Comparison of ENCODE assay signal across 14 cellular contexts in genomic region chr5:172109749-172110148, GRCh38.
DNase-seq lines count a peak whose midpoint lies in the region; ATAC-seq lines count a peak whose summit lies in the region.
"Had no signal": no experiment of that assay in that cellular context is flagged by ENCODE, and none has a peak within 500 bp of the region (broad histone marks: within the 10 kb centered on the region; RNA-seq: fewer than 3 reads in every experiment).

No MANE protein-coding gene starts in this region.

- no peak overlapping the region for H3K27ac ChIP-seq in mesenchymal stem cell (ENCODE audit: low read length, poor library complexity, severe bottlenecking)
- H3K27ac ChIP-seq: uterus had no signal

- H3K4me2 ChIP-seq in mesenchymal stem cell (ENCODE audit: low read length, poor library complexity, severe bottlenecking) = no peak overlapping the region

- H3K4me3 ChIP-seq in mesenchymal stem cell (ENCODE audit: insufficient read depth in 1 of 2, low read depth in 1 of 2, low read length in 2 of 2) = no peak overlapping the region
- H3K4me3 ChIP-seq: lung, Peyer's patch, uterus had no signal

- H3K27ac Mint-ChIP-seq in activated CD4-positive, alpha-beta memory T cell treated with anti-CD3 and anti-CD28 coated beads, Interleukin-2, amount 10 ng/mL, durations not matched to agents 7 days and 5 days = peak overlapping the region; percentile 99

- intact Hi-C loops in sciatic nerve (cut with DNase I) = loop anchor here (5.0 to 10.0 kb wide), 2 partner anchors 78 to 175 kb away; partner anchors contain the start of genes STK10 and UBTD2

- H2AK5ac ChIP-seq in mesenchymal stem cell (ENCODE audit: low read length, severe bottlenecking) = peak overlapping the region; percentile 12

- no peak overlapping the region for H3K4ac ChIP-seq in mesenchymal stem cell (ENCODE audit: low read depth in 1 of 2, low read length in 2 of 2)

- no peaks in the 10 kb centered on the region for H3K9me3 Mint-ChIP-seq in activated CD4-positive, alpha-beta memory T cell treated with anti-CD3 and anti-CD28 coated beads, Interleukin-2, amount 10 ng/mL, durations not matched to agents 7 days and 5 days

- H2BK5ac ChIP-seq in mesenchymal stem cell (ENCODE audit: low read depth, low read length, poor library complexity, severe bottlenecking) = no peak overlapping the region

- no peak overlapping the region for H3K18ac ChIP-seq in mesenchymal stem cell (ENCODE audit: low read depth in 1 of 2, low read length in 2 of 2)

- H2BK12ac ChIP-seq in mesenchymal stem cell (ENCODE audit: low read length in 2 of 2) = peak overlapping the region in 1 of 2 experiments; percentile 9

- H3K4me1 Mint-ChIP-seq in activated CD4-positive, alpha-beta memory T cell treated with anti-CD3 and anti-CD28 coated beads, Interleukin-2, amount 10 ng/mL, durations not matched to agents 7 days and 5 days = peaks cover 80% of the 10 kb centered on the region

- H2BK15ac ChIP-seq in mesenchymal stem cell (ENCODE audit: low read depth, poor library complexity, severe bottlenecking) = no peak overlapping the region

- peaks cover 13% of the 10 kb centered on the region for H3K79me1 ChIP-seq in mesenchymal stem cell (replicated peaks; ENCODE audit: low read length, poor library complexity, severe bottlenecking)

- H3K36me3 ChIP-seq in mesenchymal stem cell (ENCODE audit: control insufficient read depth in 1 of 2, insufficient read depth in 2 of 2, low read depth in 1 of 2, low read length in 2 of 2) = peaks cover 21 to 30% of the 10 kb centered on the region in 2 experiments
- H3K36me3 ChIP-seq: uterus had no signal

- CTCF ChIA-PET in activated CD4-positive, alpha-beta memory T cell treated with anti-CD3 and anti-CD28 coated beads, Interleukin-2, amount 10 ng/mL, durations not matched to agents 7 days and 5 days (lab: Charles Lee) = interaction anchor here (0.9 to 10.7 kb wide), 4 partner anchors 65 to 184 kb away, joined by 4 to 135 read pairs (median 21); partner anchors contain the start of gene STK10

- POLR2A ChIA-PET in activated CD4-positive, alpha-beta memory T cell treated with anti-CD3 and anti-CD28 coated beads, Interleukin-2, amount 10 ng/mL, durations not matched to agents 7 days and 5 days (lab: Charles Lee) = interaction anchor here (28.3 kb wide), 1 partner anchor 71 kb away, joined by 905 read pairs; the partner anchor contains the start of gene STK10

- H3K36me3 Mint-ChIP-seq in activated CD4-positive, alpha-beta memory T cell treated with anti-CD3 and anti-CD28 coated beads, Interleukin-2, amount 10 ng/mL, durations not matched to agents 7 days and 5 days (ENCODE audit: low read depth) = peaks cover 77% of the 10 kb centered on the region

- 79% methylated on average over 8 of the region's 8 CpGs for WGBS in mesenchymal stem cell

- peaks cover 33% of the 10 kb centered on the region for H3K4me1 ChIP-seq in mesenchymal stem cell (ENCODE audit: control insufficient read depth, insufficient read depth, low read depth, low read length)
- H3K4me1 ChIP-seq: uterus had no signal

- no peaks in the 10 kb centered on the region for H3K9me3 ChIP-seq in mesenchymal stem cell (ENCODE audit: control insufficient read depth, low read length)
- H3K9me3 ChIP-seq: Peyer's patch, uterus had no signal

- H3K23ac ChIP-seq in mesenchymal stem cell (ENCODE audit: low read length in 2 of 2) = no peak overlapping the region

- H3K27me3 Mint-ChIP-seq in activated CD4-positive, alpha-beta memory T cell treated with anti-CD3 and anti-CD28 coated beads, Interleukin-2, amount 10 ng/mL, durations not matched to agents 7 days and 5 days = no peaks in the 10 kb centered on the region

- peak; percentile 40 for DNase-seq in stimulated activated CD4-positive, alpha-beta T cell treated with anti-CD3 and anti-CD28 coated beads, Interleukin-1b, Interleukin-23, amount 100 ng/mL, for 48 hours
- DNase-seq in stimulated activated CD4-positive, alpha-beta T cell treated with anti-CD3 and anti-CD28 coated beads, Interleukin-4, amount 100 ng/mL, for 4 hours = no peak
- no peak for DNase-seq in activated CD4-positive, alpha-beta memory T cell treated with anti-CD3 and anti-CD28 coated beads, Interleukin-2, amount 10 ng/mL, durations not matched to agents 7 days and 5 days
- DNase-seq in mesenchymal stem cell (no peak), sciatic nerve (ENCODE audit: low spot score) (no peak), NCI-H446 (lab: John Stamatoyannopoulos, UW) (no peak), T1000 (lab: John Stamatoyannopoulos, UW) (no peak)
- DNase-seq: anterior cingulate cortex, NCI-H1417, NCI-H524 treated with DMSO at 0.1 percent for 48 hours, Peyer's patch, uterus had no signal

- peak overlapping the region; percentile 39 for H3K4me3 Mint-ChIP-seq in activated CD4-positive, alpha-beta memory T cell treated with anti-CD3 and anti-CD28 coated beads, Interleukin-2, amount 10 ng/mL, durations not matched to agents 7 days and 5 days

- H3K27me3 ChIP-seq in mesenchymal stem cell (ENCODE audit: control insufficient read depth in 1 of 2, insufficient read depth in 1 of 2, low read length in 2 of 2) = no peaks in the 10 kb centered on the region
- H3K27me3 ChIP-seq: Peyer's patch, uterus had no signal

- ATAC-seq in sciatic nerve (no peak), GM19035 (IDR thresholded peaks at IDR 0.05; ENCODE audit: unreplicated experiment) (no peak)

- H3K9ac ChIP-seq in mesenchymal stem cell (ENCODE audit: low read length) = no peak overlapping the region

- H2BK120ac ChIP-seq in mesenchymal stem cell (ENCODE audit: low read depth, low read length) = no peak overlapping the region

- H4K91ac ChIP-seq in mesenchymal stem cell (ENCODE audit: low read length) = no peak overlapping the region

- no peak overlapping the region for H4K8ac ChIP-seq in mesenchymal stem cell (ENCODE audit: low read length)

- no peak overlapping the region for H2AFZ ChIP-seq in mesenchymal stem cell (ENCODE audit: low read depth, low read length)

- H3K14ac ChIP-seq in mesenchymal stem cell (ENCODE audit: low read length in 2 of 2) = no peak overlapping the region
